1 cellular context compared by ENCODE assay signal in genomic region chr22:20080776-20081654, GRCh38.
A peak's percentile ranks its signal among the peaks of the same experiment; 100 is the strongest.
TF ChIP-seq lines count a peak whose summit lies in the region.

No MANE protein-coding gene starts in this region.

TF ChIP-seq in K562, 482 proteins besides CTCF, POLR2A, EP300 and RAD21 (continued from another document and continues in another):
- TF ChIP-seq, protein P1, sequence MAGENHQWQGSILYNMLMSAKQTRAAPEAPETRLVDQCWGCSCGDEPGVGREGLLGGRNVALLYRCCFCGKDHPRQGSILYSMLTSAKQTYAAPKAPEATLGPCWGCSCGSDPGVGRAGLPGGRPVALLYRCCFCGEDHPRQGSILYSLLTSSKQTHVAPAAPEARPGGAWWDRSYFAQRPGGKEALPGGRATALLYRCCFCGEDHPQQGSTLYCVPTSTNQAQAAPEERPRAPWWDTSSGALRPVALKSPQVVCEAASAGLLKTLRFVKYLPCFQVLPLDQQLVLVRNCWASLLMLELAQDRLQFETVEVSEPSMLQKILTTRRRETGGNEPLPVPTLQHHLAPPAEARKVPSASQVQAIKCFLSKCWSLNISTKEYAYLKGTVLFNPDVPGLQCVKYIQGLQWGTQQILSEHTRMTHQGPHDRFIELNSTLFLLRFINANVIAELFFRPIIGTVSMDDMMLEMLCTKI (IDR thresholded peaks at IDR 0.05; ENCODE audit: partially characterized antibody) = no peak
- TF ChIP-seq STAT5A (IDR thresholded peaks at IDR 0.05; ENCODE audit: borderline replicate concordance, low read length) (no peak), CBFA2T3 (IDR thresholded peaks at IDR 0.05) (no peak), NUFIP1 (IDR thresholded peaks at IDR 0.05; ENCODE audit: partially characterized antibody) (no peak), ELF4 (CRISPR knock-in tag; IDR thresholded peaks at IDR 0.05) (no peak; the same call in 1 of the 2 replicates), KLF13 (tag; IDR thresholded peaks at IDR 0.05; ENCODE audit: borderline replicate concordance, low read depth) (peak; percentile 21; the same call in 1 of the 2 replicates), CHCHD3 (CRISPR knock-in tag; IDR thresholded peaks at IDR 0.05) (no peak), ETV6 (IDR thresholded peaks at IDR 0.05; ENCODE audit: borderline replicate concordance in 1 of 2, low read depth in 2 of 2, low read length in 1 of 2) (no peak), ETV6 (CRISPR knock-in tag; IDR thresholded peaks at IDR 0.05; ENCODE audit: borderline replicate concordance) (no peak), NFE2L1 (tag; IDR thresholded peaks at IDR 0.05; ENCODE audit: borderline replicate concordance, low read depth) (no peak), RB1 (IDR thresholded peaks at IDR 0.05; ENCODE audit: low read depth) (no peak), ZFP1 (CRISPR knock-in tag; IDR thresholded peaks at IDR 0.05) (no peak), YY1 (IDR thresholded peaks at IDR 0.05; ENCODE audit: borderline replicate concordance in 1 of 3, control insufficient read depth in 1 of 3, extremely low read depth in 1 of 3, insufficient read depth in 3 of 3, insufficient read length in 1 of 3, insufficient replicate concordance in 2 of 3, low read depth in 1 of 3, low read length in 2 of 3) (peak in 1 of 3 experiments; percentile 62), STAT5B (CRISPR knock-in tag; IDR thresholded peaks at IDR 0.05) (no peak), ZNF316 (IDR thresholded peaks at IDR 0.05) (no peak), ZBTB17 (CRISPR knock-in tag; IDR thresholded peaks at IDR 0.05) (no peak; the same call in none of the 2 replicates), ZNF778 (CRISPR knock-in tag; IDR thresholded peaks at IDR 0.05) (no peak), ZBTB7A (IDR thresholded peaks at IDR 0.05; ENCODE audit: borderline replicate concordance, control insufficient read depth, low read depth, low read length) (no peak), THRB (CRISPR knock-in tag; conservative IDR thresholded peaks at IDR 0.05) (peak; percentile 80; the same call in 1 of the 2 replicates), ELF2 (CRISPR knock-in tag; IDR thresholded peaks at IDR 0.05) (no peak), ZBED1 (IDR thresholded peaks at IDR 0.05) (no peak), DPF2 (IDR thresholded peaks at IDR 0.05) (no peak), ZNF282 (CRISPR knock-in tag; IDR thresholded peaks at IDR 0.05) (no peak), MAFG (tag; conservative IDR thresholded peaks at IDR 0.05) (no peak), CBX3 (IDR thresholded peaks at IDR 0.05; ENCODE audit: borderline replicate concordance in 1 of 2, low read length in 2 of 2) (no peak), MTA2 (IDR thresholded peaks at IDR 0.05; ENCODE audit: low read depth) (no peak), PTTG1 (tag; IDR thresholded peaks at IDR 0.05; ENCODE audit: low read depth) (no peak), BRD4 (IDR thresholded peaks at IDR 0.05) (peak; percentile 76; the same call in 1 of the 2 replicates), ARHGAP35 (IDR thresholded peaks at IDR 0.05; ENCODE audit: partially characterized antibody) (no peak), ZFP36 (IDR thresholded peaks at IDR 0.05; ENCODE audit: low read depth, low read length, partially characterized antibody) (peak; percentile 33), SMC3 (conservative IDR thresholded peaks at IDR 0.05; ENCODE audit: insufficient read depth, low read depth, low read length) (0 out of 2 replicates have a peak, but pooled peaks have one; percentile 9), HSF4 (CRISPR knock-in tag; IDR thresholded peaks at IDR 0.05; ENCODE audit: borderline replicate concordance) (0 out of 2 replicates have a peak, but pooled peaks have one; percentile 72), CLOCK (CRISPR knock-in tag; IDR thresholded peaks at IDR 0.05; ENCODE audit: borderline replicate concordance) (peak; percentile 73; the same call in 1 of the 2 replicates), SIRT6 (IDR thresholded peaks at IDR 0.05; ENCODE audit: low read depth, low read length) (peak; percentile 66), USF2 (CRISPR knock-in tag; IDR thresholded peaks at IDR 0.05) (no peak), NR3C1 (CRISPR knock-in tag; IDR thresholded peaks at IDR 0.05) (no peak), FUS (optimal IDR thresholded peaks at IDR 0.05; ENCODE audit: low read depth, low read length) (no peak), PRPF4 (IDR thresholded peaks at IDR 0.05; ENCODE audit: insufficient read depth, low read depth, low read length, poor library complexity, severe bottlenecking) (no peak), SMARCC2 (IDR thresholded peaks at IDR 0.05; ENCODE audit: low read depth) (no peak), FOXA1 (IDR thresholded peaks at IDR 0.05; ENCODE audit: borderline replicate concordance) (no peak), MED1 (CRISPR knock-in tag; IDR thresholded peaks at IDR 0.05; ENCODE audit: borderline replicate concordance) (no peak), KDM5B (IDR thresholded peaks at IDR 0.05; ENCODE audit: insufficient replicate concordance, low read depth, low read length) (peak; percentile 79), RBM39 (optimal IDR thresholded peaks at IDR 0.05; ENCODE audit: low read depth, low read length) (peak; percentile 91), RBM14 (IDR thresholded peaks at IDR 0.05; ENCODE audit: borderline replicate concordance, insufficient read depth, low read depth, low read length) (0 out of 2 replicates have a peak, but pooled peaks have one; percentile 90), SMARCE1 (IDR thresholded peaks at IDR 0.05) (no peak), ZSCAN32 (CRISPR knock-in tag; IDR thresholded peaks at IDR 0.05) (0 out of 2 replicates have a peak, but pooled peaks have one; percentile 57), RERE (CRISPR knock-in tag; IDR thresholded peaks at IDR 0.05; ENCODE audit: borderline replicate concordance) (no peak), TCF7L2 (IDR thresholded peaks at IDR 0.05; ENCODE audit: low read depth, low read length) (no peak)
- TF ChIP-seq, protein P2, sequence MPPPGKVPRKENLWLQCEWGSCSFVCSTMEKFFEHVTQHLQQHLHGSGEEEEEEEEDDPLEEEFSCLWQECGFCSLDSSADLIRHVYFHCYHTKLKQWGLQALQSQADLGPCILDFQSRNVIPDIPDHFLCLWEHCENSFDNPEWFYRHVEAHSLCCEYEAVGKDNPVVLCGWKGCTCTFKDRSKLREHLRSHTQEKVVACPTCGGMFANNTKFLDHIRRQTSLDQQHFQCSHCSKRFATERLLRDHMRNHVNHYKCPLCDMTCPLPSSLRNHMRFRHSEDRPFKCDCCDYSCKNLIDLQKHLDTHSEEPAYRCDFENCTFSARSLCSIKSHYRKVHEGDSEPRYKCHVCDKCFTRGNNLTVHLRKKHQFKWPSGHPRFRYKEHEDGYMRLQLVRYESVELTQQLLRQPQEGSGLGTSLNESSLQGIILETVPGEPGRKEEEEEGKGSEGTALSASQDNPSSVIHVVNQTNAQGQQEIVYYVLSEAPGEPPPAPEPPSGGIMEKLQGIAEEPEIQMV (tag; conservative IDR thresholded peaks at IDR 0.05; ENCODE audit: low read depth) = no peak
- TF ChIP-seq, protein P3, sequence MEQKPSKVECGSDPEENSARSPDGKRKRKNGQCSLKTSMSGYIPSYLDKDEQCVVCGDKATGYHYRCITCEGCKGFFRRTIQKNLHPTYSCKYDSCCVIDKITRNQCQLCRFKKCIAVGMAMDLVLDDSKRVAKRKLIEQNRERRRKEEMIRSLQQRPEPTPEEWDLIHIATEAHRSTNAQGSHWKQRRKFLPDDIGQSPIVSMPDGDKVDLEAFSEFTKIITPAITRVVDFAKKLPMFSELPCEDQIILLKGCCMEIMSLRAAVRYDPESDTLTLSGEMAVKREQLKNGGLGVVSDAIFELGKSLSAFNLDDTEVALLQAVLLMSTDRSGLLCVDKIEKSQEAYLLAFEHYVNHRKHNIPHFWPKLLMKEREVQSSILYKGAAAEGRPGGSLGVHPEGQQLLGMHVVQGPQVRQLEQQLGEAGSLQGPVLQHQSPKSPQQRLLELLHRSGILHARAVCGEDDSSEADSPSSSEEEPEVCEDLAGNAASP (IDR thresholded peaks at IDR 0.05) = no peak
- TF ChIP-seq, protein P4, sequence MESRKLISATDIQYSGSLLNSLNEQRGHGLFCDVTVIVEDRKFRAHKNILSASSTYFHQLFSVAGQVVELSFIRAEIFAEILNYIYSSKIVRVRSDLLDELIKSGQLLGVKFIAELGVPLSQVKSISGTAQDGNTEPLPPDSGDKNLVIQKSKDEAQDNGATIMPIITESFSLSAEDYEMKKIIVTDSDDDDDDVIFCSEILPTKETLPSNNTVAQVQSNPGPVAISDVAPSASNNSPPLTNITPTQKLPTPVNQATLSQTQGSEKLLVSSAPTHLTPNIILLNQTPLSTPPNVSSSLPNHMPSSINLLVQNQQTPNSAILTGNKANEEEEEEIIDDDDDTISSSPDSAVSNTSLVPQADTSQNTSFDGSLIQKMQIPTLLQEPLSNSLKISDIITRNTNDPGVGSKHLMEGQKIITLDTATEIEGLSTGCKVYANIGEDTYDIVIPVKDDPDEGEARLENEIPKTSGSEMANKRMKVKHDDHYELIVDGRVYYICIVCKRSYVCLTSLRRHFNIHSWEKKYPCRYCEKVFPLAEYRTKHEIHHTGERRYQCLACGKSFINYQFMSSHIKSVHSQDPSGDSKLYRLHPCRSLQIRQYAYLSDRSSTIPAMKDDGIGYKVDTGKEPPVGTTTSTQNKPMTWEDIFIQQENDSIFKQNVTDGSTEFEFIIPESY (CRISPR knock-in tag; IDR thresholded peaks at IDR 0.05) = no peak
